In the genomic region with DNA sequence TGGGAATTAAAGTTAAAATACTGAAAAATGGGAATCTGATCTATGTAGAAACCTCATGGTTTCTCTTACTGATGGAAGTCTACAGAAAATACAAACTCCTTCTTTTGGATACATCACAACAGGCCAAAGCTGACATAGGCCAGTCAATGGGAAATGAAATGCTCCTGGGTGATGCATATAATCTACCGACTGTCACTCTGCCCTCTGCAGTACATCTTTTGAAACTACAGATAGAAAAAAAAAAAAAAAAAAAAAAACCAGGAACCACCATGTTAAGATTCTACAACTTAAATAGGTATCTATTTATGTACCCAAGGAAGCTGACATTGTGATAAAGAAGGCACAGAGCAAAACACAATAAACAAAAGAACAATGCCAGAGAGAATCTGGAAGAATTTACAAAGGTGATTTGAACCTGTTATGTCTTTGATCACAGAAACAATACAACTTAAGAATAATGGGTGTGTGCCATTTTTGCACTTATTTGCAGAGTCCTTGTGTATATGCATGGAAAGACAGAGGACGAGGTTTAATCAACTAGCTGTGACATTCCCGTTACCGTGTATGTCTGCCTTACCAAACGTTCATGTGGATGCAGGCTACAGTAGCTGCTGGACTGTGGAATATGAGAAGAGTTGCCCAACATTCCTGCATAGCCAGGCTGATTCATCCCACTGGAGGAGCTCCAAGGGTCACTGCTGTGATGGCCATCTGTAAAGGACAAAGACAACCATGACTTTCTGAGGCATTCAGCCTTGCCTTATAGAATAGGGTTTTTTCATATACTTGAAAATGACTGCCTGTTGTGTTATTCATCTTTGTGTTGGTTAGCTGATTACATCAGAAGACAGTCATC, we compare ENCODE assay signal across 8 cellular contexts.
A peak's percentile ranks its signal among the peaks of the same experiment; 100 is the strongest.
DNase-seq lines count a peak whose midpoint lies in the region; ATAC-seq and TF ChIP-seq lines count a peak whose summit lies in the region.

No MANE protein-coding gene starts in this region.

- H3K27me3 ChIP-seq in WERI-Rb-1 (ENCODE audit: insufficient read depth, low read depth, severe bottlenecking) = no peaks in the 10 kb centered on the region

- CTCF ChIA-PET in activated naive CD4-positive, alpha-beta T cell treated with anti-CD3 and anti-CD28 coated beads for 36 hours (lab: Charles Lee) = interaction anchor here (1.2 to 1.7 kb wide), 2 partner anchors 21 to 40 kb away, joined by 3 to 5 read pairs; no protein-coding TSS in a partner anchor

- no peak overlapping the region for H3K27ac Mint-ChIP-seq in activated naive CD4-positive, alpha-beta T cell treated with anti-CD3 and anti-CD28 coated beads for 36 hours

- H3K27ac ChIP-seq in WERI-Rb-1 = no peak overlapping the region

- H3K27me3 Mint-ChIP-seq in activated naive CD4-positive, alpha-beta T cell treated with anti-CD3 and anti-CD28 coated beads for 36 hours (ENCODE audit: low read depth) = no peaks in the 10 kb centered on the region

- intact Hi-C loops in activated naive CD4-positive, alpha-beta T cell treated with anti-CD3 and anti-CD28 coated beads for 36 hours (cut with micrococcal nuclease) = no loop called here

- DNase-seq in AG08395 (ENCODE audit: low spot score) (peak; percentile 83), WERI-Rb-1 (no peak), hepatic stellate cell (ENCODE audit: low spot score) (peak; percentile 29), NCI-H1092 treated with DMSO at 0.1 percent for 48 hours (lab: John Stamatoyannopoulos, UW) (no peak), superior temporal gyrus (ENCODE audit: extremely low spot score) (no peak)
- no peak for DNase-seq in activated CD8-positive, alpha-beta memory T cell treated with anti-CD3 and anti-CD28 coated beads, Interleukin-2, amount 50 U/mL, for 4 hours
- no peak for DNase-seq in activated naive CD4-positive, alpha-beta T cell treated with anti-CD3 and anti-CD28 coated beads for 36 hours

- TF ChIP-seq CTCF in WERI-Rb-1 (IDR thresholded peaks at IDR 0.05; ENCODE audit: low read depth, low read length) = peak; percentile 15; the same call in 1 of the 2 replicates

- H3K9me3 ChIP-seq in WERI-Rb-1 (ENCODE audit: severe bottlenecking) = no peaks in the 10 kb centered on the region

- peak; percentile 46 for ATAC-seq in HG03175 (IDR thresholded peaks at IDR 0.05; ENCODE audit: unreplicated experiment)

- H3K4me3 ChIP-seq in WERI-Rb-1 (ENCODE audit: low read depth, low read length) = no peak overlapping the region

- no peaks in the 10 kb centered on the region for H3K36me3 Mint-ChIP-seq in activated naive CD4-positive, alpha-beta T cell treated with anti-CD3 and anti-CD28 coated beads for 36 hours (ENCODE audit: low read depth)

- H3K9me3 Mint-ChIP-seq in activated naive CD4-positive, alpha-beta T cell treated with anti-CD3 and anti-CD28 coated beads for 36 hours = peaks cover 1% of the 10 kb centered on the region

- H3K4me3 Mint-ChIP-seq in activated naive CD4-positive, alpha-beta T cell treated with anti-CD3 and anti-CD28 coated beads for 36 hours = no peak overlapping the region

- H3K4me1 Mint-ChIP-seq in activated naive CD4-positive, alpha-beta T cell treated with anti-CD3 and anti-CD28 coated beads for 36 hours (ENCODE audit: low read depth) = no peaks in the 10 kb centered on the region

- no peaks in the 10 kb centered on the region; the same call in none of the 2 replicates for H3K36me3 ChIP-seq in WERI-Rb-1

Comparison
In these comparisons a context has a peak if more than half of its experiments do, and no peak if none do; other contexts are left out.
1. DNase-seq: peak in AG08395 (single experiment) and hepatic stellate cell (single experiment); none in WERI-Rb-1 (single experiment), activated CD8-positive, alpha-beta memory T cell treated with anti-CD3 and anti-CD28 coated beads, Interleukin-2, amount 50 U/mL, for 4 hours (single experiment), activated naive CD4-positive, alpha-beta T cell treated with anti-CD3 and anti-CD28 coated beads for 36 hours (single experiment), NCI-H1092 treated with DMSO at 0.1 percent for 48 hours (single experiment) and superior temporal gyrus (single experiment).